ENCODE assay signal across 20 cellular contexts in the genomic region with DNA sequence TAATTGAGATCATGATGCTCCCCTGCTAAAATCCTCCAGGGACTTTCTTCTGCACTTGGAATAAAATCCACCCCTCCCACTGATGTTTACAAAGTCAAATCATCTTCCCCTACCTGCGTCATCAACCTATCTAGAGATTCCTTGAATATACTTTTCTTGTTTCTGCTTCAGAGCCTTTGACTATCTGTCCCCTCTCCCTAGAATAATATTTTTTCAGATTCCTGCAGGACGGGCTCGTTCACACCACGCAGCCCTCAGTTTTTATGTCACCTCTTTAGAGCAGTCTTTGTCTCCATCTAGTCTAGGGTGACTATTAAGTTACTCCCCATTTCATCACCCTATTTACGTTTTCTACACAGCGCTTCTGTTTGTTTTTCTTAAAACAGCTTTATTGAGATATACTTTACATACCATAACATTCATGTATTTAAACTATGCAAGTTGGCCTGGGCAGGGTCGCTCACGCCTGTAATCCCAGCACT.
"Had no signal": no experiment of that assay in that cellular context is flagged by ENCODE, and none has a peak within 500 bp of the region (broad histone marks: within the 10 kb centered on the region; RNA-seq: fewer than 3 reads in every experiment).

No MANE protein-coding gene starts in this region.

- H3K36me3 ChIP-seq: esophagus muscularis mucosa, gastrocnemius medialis, neural progenitor cell, upper lobe of left lung had no signal

- H3K27me3 ChIP-seq: esophagus muscularis mucosa, gastrocnemius medialis, neural progenitor cell, upper lobe of left lung had no signal

- H3K27ac ChIP-seq: coronary artery, esophagus muscularis mucosa, gastrocnemius medialis, neural progenitor cell, upper lobe of left lung had no signal

- FAIRE-seq: bronchial epithelial cell had no signal

- DNase-seq: activated CD4-positive, alpha-beta T cell treated with anti-CD3 and anti-CD28 coated beads for 1 hour; activated CD4-positive, alpha-beta T cell treated with anti-CD3 and anti-CD28 coated beads, Interleukin-2, amount 50 U/mL, for 1 hour; activated CD8-positive, alpha-beta T cell treated with anti-CD3 and anti-CD28 coated beads, Interleukin-2, amount 10 ng/mL, durations not matched to agents 7 days and 5 days; activated naive CD4-positive, alpha-beta T cell; activated naive CD8-positive, alpha-beta T cell treated with anti-CD3 and anti-CD28 coated beads, Interleukin-2, amount 10 ng/mL, durations not matched to agents 7 days and 5 days; amniotic stem cell; gastrocnemius medialis; hypothalamus; mesenchymal stem cell; mucosa of descending colon; stimulated activated CD4-positive, alpha-beta T cell treated with anti-CD3 and anti-CD28 coated beads, Interleukin-2, amount 100 ng/mL, for 48 hours; stimulated activated CD8-positive, alpha-beta memory T cell treated with anti-CD3 and anti-CD28 coated beads, Interleukin-4, amount 100 ng/mL, for 48 hours; stimulated activated naive CD4-positive, alpha-beta T cell; T-helper 9 cell; upper lobe of left lung had no signal

- ATAC-seq: activated CD8-positive, alpha-beta T cell treated with anti-CD3 and anti-CD28 coated beads, Interleukin-2, amount 10 ng/mL, durations not matched to agents 7 days and 5 days; activated T-helper 17 cell treated with anti-CD3 and anti-CD28 coated beads, Interleukin-2, amount 50 U/mL, for 72 hours; gastrocnemius medialis; mucosa of descending colon had no signal

- H3K9me3 ChIP-seq: esophagus muscularis mucosa, gastrocnemius medialis, mucosa of descending colon, upper lobe of left lung had no signal

- H3K4me1 ChIP-seq: esophagus muscularis mucosa, gastrocnemius medialis, upper lobe of left lung had no signal

- H3K4me3 ChIP-seq: coronary artery, esophagus muscularis mucosa, gastrocnemius medialis, mucosa of descending colon, neural progenitor cell, upper lobe of left lung had no signal
